In genomic region chr2:126664234-126664633, GRCh38 we compare ENCODE assay signal across 8 cellular contexts. TPM values are rescaled to one million over a fixed set of nuclear protein-coding genes. Genes with fewer than 3 reads are reported as not detected.
A peak's percentile ranks its signal among the peaks of the same experiment; 100 is the strongest.
DNase-seq lines count a peak whose midpoint lies in the region; ATAC-seq and TF ChIP-seq lines count a peak whose summit lies in the region.

No MANE protein-coding gene starts in this region.

- H3K36me3 ChIP-seq in heart right ventricle (peaks cover 0 to 17% (median 0%) of the 10 kb centered on the region in 9 donors), stomach smooth muscle (ENCODE audit: control insufficient read depth in 2 of 2, insufficient read depth in 2 of 2, low read length in 2 of 2) (peaks cover 2% of the 10 kb centered on the region in 2 donors)

- H3K27ac ChIP-seq in heart right ventricle (peak overlapping the region in 9 of 10 donors; percentile 6 to 99 (median 53)), stomach smooth muscle (ENCODE audit: low read length) (peak overlapping the region; percentile 60)

- no peaks in the 10 kb centered on the region for H3K27me3 ChIP-seq in heart right ventricle
- H3K27me3 ChIP-seq in stomach smooth muscle (ENCODE audit: control insufficient read depth in 1 of 2, insufficient read depth in 2 of 2, low read length in 2 of 2) = no peaks in the 10 kb centered on the region

- peaks cover 22 to 97% (median 92%) of the 10 kb centered on the region in 9 donors for H3K4me1 ChIP-seq in heart right ventricle
- H3K4me1 ChIP-seq in stomach smooth muscle (ENCODE audit: control insufficient read depth, insufficient read depth, low read length) = peaks cover 69% of the 10 kb centered on the region

- intact Hi-C loops in heart right ventricle (cut with DNase I) (loop anchor here in 1 of 10 donors (10.0 kb wide), 1 partner anchor 111 kb away; no protein-coding TSS in a partner anchor), left cardiac atrium (cut with DNase I) (no loop called here)

- peaks cover 91% of the 10 kb centered on the region for H3K36me3 Mint-ChIP-seq in activated T-cell treated with anti-CD3 and anti-CD28 coated beads, Interleukin-2, amount 50 U/mL, for 24 hours (ENCODE audit: low read depth)

- H3K27me3 Mint-ChIP-seq in activated T-cell treated with anti-CD3 and anti-CD28 coated beads, Interleukin-2, amount 50 U/mL, for 24 hours = no peaks in the 10 kb centered on the region

- H3K9me3 Mint-ChIP-seq in activated T-cell treated with anti-CD3 and anti-CD28 coated beads, Interleukin-2, amount 50 U/mL, for 24 hours = no peaks in the 10 kb centered on the region

- H3K9me3 ChIP-seq in heart right ventricle = no peaks in the 10 kb centered on the region
- no peaks in the 10 kb centered on the region for H3K9me3 ChIP-seq in stomach smooth muscle (ENCODE audit: control insufficient read depth in 2 of 2, low read length in 2 of 2)

- peak overlapping the region; percentile 13 to 36 for H3K9ac ChIP-seq in stomach smooth muscle (ENCODE audit: low read length in 2 of 2)

- ATAC-seq in heart right ventricle = no peak
- ATAC-seq in left cardiac atrium = no peak
- ATAC-seq in HG02943 (IDR thresholded peaks at IDR 0.05; ENCODE audit: low read depth, unreplicated experiment) = peak; percentile 68

- H3K4me1 Mint-ChIP-seq in activated T-cell treated with anti-CD3 and anti-CD28 coated beads, Interleukin-2, amount 50 U/mL, for 24 hours (ENCODE audit: low read depth) = peaks cover 94% of the 10 kb centered on the region

- H3K27ac Mint-ChIP-seq in activated T-cell treated with anti-CD3 and anti-CD28 coated beads, Interleukin-2, amount 50 U/mL, for 24 hours = peak overlapping the region; percentile 98

- WGBS in heart right ventricle, 2 donors = 47 to 52% methylated on average over 3 of the region's 3 CpGs

- no peak overlapping the region for H3K4me3 ChIP-seq in heart right ventricle
- no peak overlapping the region for H3K4me3 ChIP-seq in stomach smooth muscle (ENCODE audit: low read length in 2 of 2)

- DNase-seq in heart right ventricle (no peak), left cardiac atrium (no peak), epidermal melanocyte (ENCODE audit: insufficient read length, low spot score) (no peak), DMS79 (lab: John Stamatoyannopoulos, UW) (no peak), T-helper 9 cell (no peak)
- peak; percentile 49 for DNase-seq in activated T-cell treated with anti-CD3 and anti-CD28 coated beads, Interleukin-2, amount 50 U/mL, for 24 hours

- peak overlapping the region; percentile 62 for H3K4me3 Mint-ChIP-seq in activated T-cell treated with anti-CD3 and anti-CD28 coated beads, Interleukin-2, amount 50 U/mL, for 24 hours

- TF ChIP-seq CTCF in heart right ventricle (IDR thresholded peaks at IDR 0.05) = no peak

RNA-seq across cellular contexts. Expression of gene GYPC, which starts 8.3 kb away (rescaled TPM):
- total RNA-seq in heart right ventricle (100 to 1,000 TPM in 9 of 10 donors, 10 to 100 TPM in 1; 80.3 to 176 (median 123) TPM), left cardiac atrium (10 to 100 TPM; 77.1 to 86.8 TPM)
- polyA plus RNA-seq in heart right ventricle = 100 to 1,000 TPM; 146 to 408 TPM
